ENCODE assay signal across 9 cellular contexts in the genomic region with DNA sequence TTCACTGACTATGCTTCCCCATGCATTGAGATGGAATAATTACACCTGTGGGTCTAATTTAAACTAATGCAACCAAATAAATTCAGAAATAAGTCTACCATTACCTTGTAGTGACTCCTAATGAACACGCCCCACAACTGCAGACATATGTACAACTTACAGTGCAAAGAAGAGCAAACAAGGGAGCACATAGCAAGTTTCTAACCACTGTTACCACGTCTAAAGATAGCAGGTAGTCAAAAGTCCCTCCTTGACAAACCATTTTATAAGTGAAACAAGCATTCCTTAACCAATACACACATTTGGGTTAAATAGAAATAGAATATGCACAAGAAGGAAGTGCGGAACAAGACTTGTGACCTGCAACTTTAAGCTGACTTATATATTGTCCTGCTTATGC. TPM values are rescaled to one million over a fixed set of nuclear protein-coding genes. Genes with fewer than 3 reads are reported as not detected.
DNase-seq lines count a peak whose midpoint lies in the region; ATAC-seq, FAIRE-seq and TF ChIP-seq lines count a peak whose summit lies in the region.
"Had no signal": no experiment of that assay in that cellular context is flagged by ENCODE, and none has a peak within 500 bp of the region (broad histone marks: within the 10 kb centered on the region; RNA-seq: fewer than 3 reads in every experiment).

No MANE protein-coding gene starts in this region.

- H3K4me1 ChIP-seq in neuronal stem cell (ENCODE audit: control insufficient read depth in 2 of 2, insufficient read depth in 1 of 2, low read depth in 1 of 2, low read length in 2 of 2): peaks cover 6 to 17% of the 10 kb centered on the region in 2 donors

- H3K14ac ChIP-seq in neuronal stem cell (ENCODE audit: low read length): no peak overlapping the region

- DNase-seq in GM12891 (ENCODE audit: insufficient read length, low spot score) (no peak), coronary artery (ENCODE audit: low spot score) (no peak), DMS 273 (lab: John Stamatoyannopoulos, UW; ENCODE audit: unreplicated experiment) (no peak), T1000 (lab: John Stamatoyannopoulos, UW) (no peak), kidney glomerular epithelial cell (lab: John Stamatoyannopoulos, UW) (no peak), neuronal stem cell (ENCODE audit: low spot score) (no peak)

- H3K4me2 ChIP-seq in neuronal stem cell (ENCODE audit: insufficient read depth, low read length, poor library complexity, severe bottlenecking): no peak overlapping the region

- TF ChIP-seq CTCF in coronary artery (IDR thresholded peaks at IDR 0.05): no peak

- H3K23ac ChIP-seq in neuronal stem cell (ENCODE audit: low read depth, low read length, poor library complexity): no peak overlapping the region

- no peaks in the 10 kb centered on the region for H3K27me3 ChIP-seq in neuronal stem cell (ENCODE audit: control insufficient read depth in 3 of 3, insufficient read depth in 3 of 3, low read depth in 1 of 3, low read length in 3 of 3)

- H2AFZ ChIP-seq in neuronal stem cell (ENCODE audit: low read length): no peak overlapping the region

- peak; percentile 87 for FAIRE-seq in GM12891 (lab: Jason Lieb, UNC)
- FAIRE-seq: TTC549 had no signal

- no peaks in the 10 kb centered on the region for H3K36me3 ChIP-seq in neuronal stem cell (replicated peaks in 1 of 2; ENCODE audit: control insufficient read depth in 2 of 2, insufficient read depth in 2 of 2, low read length in 2 of 2)

- H3K9me3 ChIP-seq in neuronal stem cell (replicated peaks in 1 of 2; ENCODE audit: control insufficient read depth in 2 of 2, insufficient read depth in 1 of 2, low read depth in 1 of 2, low read length in 2 of 2): no peaks in the 10 kb centered on the region

- H3K4me3 ChIP-seq in coronary artery (peak overlapping the region; percentile 33), neuronal stem cell (ENCODE audit: low read length in 2 of 2) (no peak overlapping the region)

- H3K18ac ChIP-seq in neuronal stem cell (ENCODE audit: low read length): no peak overlapping the region

- H2BK5ac ChIP-seq in neuronal stem cell (ENCODE audit: low read length): no peak overlapping the region

- no peak overlapping the region for H2BK12ac ChIP-seq in neuronal stem cell (ENCODE audit: low read length)

- H2AK5ac ChIP-seq in neuronal stem cell (ENCODE audit: low read depth, low read length): no peak overlapping the region

- H3K9ac ChIP-seq in neuronal stem cell (ENCODE audit: low read depth, low read length, poor library complexity): no peak overlapping the region

- ATAC-seq in GM21360 (IDR thresholded peaks at IDR 0.05; ENCODE audit: unreplicated experiment): peak; percentile 75
- peak; percentile 73 for ATAC-seq in HG03280 (IDR thresholded peaks at IDR 0.05; ENCODE audit: unreplicated experiment)

- H2BK15ac ChIP-seq in neuronal stem cell (ENCODE audit: low read length): no peak overlapping the region

- no peaks in the 10 kb centered on the region for H3K79me1 ChIP-seq in neuronal stem cell (ENCODE audit: low read depth, low read length)

- H4K91ac ChIP-seq in neuronal stem cell (ENCODE audit: low read depth, low read length, poor library complexity): no peak overlapping the region

- H2BK120ac ChIP-seq in neuronal stem cell (ENCODE audit: low read depth, low read length): no peak overlapping the region

- no peak overlapping the region for H3K4ac ChIP-seq in neuronal stem cell (ENCODE audit: low read length)

- TF ChIP-seq POLR2A in GM12891 (IDR thresholded peaks at IDR 0.05; ENCODE audit: low read depth, low read length): no peak

- no peak overlapping the region for H3K27ac ChIP-seq in coronary artery
- H3K27ac ChIP-seq in neuronal stem cell (replicated peaks; ENCODE audit: low read length): no peak overlapping the region

- no peak overlapping the region for H4K8ac ChIP-seq in neuronal stem cell (ENCODE audit: low read depth, low read length)

- WGBS in neuronal stem cell (ENCODE audit: extremely low coverage in 2 of 2, insufficient read length in 2 of 2, insufficient replicate concordance in 1 of 2), 2 donors: no CpG with 5 or more reads among the region's 3 CpGs

TF ChIP-seq in GM12891, 5 proteins besides CTCF, POLR2A, EP300 and RAD21:
- TF ChIP-seq PAX5 (IDR thresholded peaks at IDR 0.05; ENCODE audit: insufficient read depth, low read length, severe bottlenecking) (no peak), POLR2AphosphoS5 (IDR thresholded peaks at IDR 0.05; ENCODE audit: low read depth, low read length) (no peak), TAF1 (IDR thresholded peaks at IDR 0.05; ENCODE audit: low read depth, low read length) (no peak), SPI1 (IDR thresholded peaks at IDR 0.05; ENCODE audit: low read depth, low read length) (peak; percentile 41)

RNA-seq across cellular contexts. Expression of gene PHF21A, which starts 20.6 kb away (rescaled TPM):
- 23.7 TPM for polyA plus RNA-seq in GM12891 (2012; ENCODE audit: low read depth, missing spikeins)
- polyA plus RNA-seq in neuronal stem cell (2013, experiment 1 of 2): 50.3 TPM
- polyA plus RNA-seq in neuronal stem cell (2013, experiment 2 of 2): 49.2 TPM
